32 cellular contexts compared by ENCODE assay signal in the genomic region with DNA sequence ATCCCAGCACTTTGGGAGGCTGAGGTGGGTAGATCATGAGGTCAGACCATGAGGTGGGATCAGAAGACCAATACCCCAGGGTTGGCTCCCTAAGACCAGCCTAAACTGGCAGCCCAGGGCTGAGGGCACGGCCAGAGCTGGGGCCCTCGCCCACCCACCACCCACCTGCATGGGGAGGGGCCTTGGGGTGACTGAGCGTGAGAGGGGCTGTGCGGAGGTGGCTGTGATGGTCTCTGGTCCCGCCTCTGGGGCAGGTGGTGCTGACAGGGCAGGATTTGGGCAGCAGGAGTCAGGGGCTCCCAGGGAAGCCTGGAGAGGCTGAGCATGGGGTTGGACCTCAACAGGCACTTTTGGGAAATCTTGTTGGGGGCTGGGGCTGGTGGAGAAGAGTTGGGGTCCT. TPM values are rescaled to one million over a fixed set of nuclear protein-coding genes. Genes with fewer than 3 reads are reported as not detected.
A peak's percentile ranks its signal among the peaks of the same experiment; 100 is the strongest.
DNase-seq lines count a peak whose midpoint lies in the region; ATAC-seq and TF ChIP-seq lines count a peak whose summit lies in the region.
"Had no signal": no experiment of that assay in that cellular context is flagged by ENCODE, and none has a peak within 500 bp of the region (broad histone marks: within the 10 kb centered on the region; RNA-seq: fewer than 3 reads in every experiment).

No MANE protein-coding gene starts in this region.

- CTCF ChIA-PET in CD4-positive, alpha-beta T cell (lab: Charles Lee), result no interaction called here

- H3K36me3 Mint-ChIP-seq in osteocyte (ENCODE audit: unreplicated experiment), result no peaks in the 10 kb centered on the region
- H3K36me3 Mint-ChIP-seq in CD4-positive, alpha-beta T cell (ENCODE audit: low read depth), result no peaks in the 10 kb centered on the region
- H3K36me3 Mint-ChIP-seq: activated CD4-positive, alpha-beta memory T cell treated with anti-CD3 and anti-CD28 coated beads for 36 hours; activated naive CD8-positive, alpha-beta T cell treated with anti-CD3 and anti-CD28 coated beads for 36 hours; neural progenitor cell had no signal

- ATAC-seq in CD4-positive, alpha-beta T cell (ENCODE audit: poor library complexity), result no peak
- ATAC-seq in HG02938 (IDR thresholded peaks at IDR 0.05; ENCODE audit: unreplicated experiment), result no peak
- ATAC-seq: GM23338, left lobe of liver, Panc1 had no signal

- H3K27ac ChIP-seq in coronary artery, result no peak overlapping the region
- no peak overlapping the region for H3K27ac ChIP-seq in CD4-positive, alpha-beta T cell (ENCODE audit: low read depth, low read length)
- H3K27ac ChIP-seq: colonic mucosa, neural progenitor cell, SJCRH30, WERI-Rb-1 had no signal

- no peaks in the 10 kb centered on the region for H3K9me3 ChIP-seq in CD4-positive, alpha-beta T cell (ENCODE audit: control insufficient read depth, low read length)
- H3K9me3 ChIP-seq: colonic mucosa, SJCRH30 had no signal

- intact Hi-C loops in CD4-positive, alpha-beta T cell (cut with DNase I, micrococcal nuclease), result no loop called here

- peaks cover 2% of the 10 kb centered on the region for H3K4me1 Mint-ChIP-seq in osteocyte (ENCODE audit: unreplicated experiment)
- no peaks in the 10 kb centered on the region for H3K4me1 Mint-ChIP-seq in CD4-positive, alpha-beta T cell (ENCODE audit: low read depth)
- H3K4me1 Mint-ChIP-seq: activated naive CD8-positive, alpha-beta T cell treated with anti-CD3 and anti-CD28 coated beads for 36 hours; GM23338; neural progenitor cell had no signal

- H3K4me3 ChIP-seq in coronary artery, result no peak overlapping the region
- H3K4me3 ChIP-seq: colonic mucosa, GM23338, neural progenitor cell, SJCRH30 had no signal

- TF ChIP-seq CTCF in coronary artery (IDR thresholded peaks at IDR 0.05), result no peak
- TF ChIP-seq CTCF in osteocyte (IDR thresholded peaks at IDR 0.05), result no peak
- TF ChIP-seq CTCF in CD4-positive, alpha-beta T cell (IDR thresholded peaks at IDR 0.05), result no peak

- peaks cover 13% of the 10 kb centered on the region for H3K27me3 Mint-ChIP-seq in osteocyte (ENCODE audit: unreplicated experiment)
- H3K27me3 Mint-ChIP-seq in CD4-positive, alpha-beta T cell, result no peaks in the 10 kb centered on the region
- H3K27me3 Mint-ChIP-seq: activated CD4-positive, alpha-beta memory T cell treated with anti-CD3 and anti-CD28 coated beads for 36 hours had no signal

- H3K9me3 Mint-ChIP-seq in osteocyte (ENCODE audit: unreplicated experiment), result no peaks in the 10 kb centered on the region
- no peaks in the 10 kb centered on the region for H3K9me3 Mint-ChIP-seq in CD4-positive, alpha-beta T cell
- H3K9me3 Mint-ChIP-seq: activated CD4-positive, alpha-beta memory T cell treated with anti-CD3 and anti-CD28 coated beads for 36 hours; activated naive CD8-positive, alpha-beta T cell treated with anti-CD3 and anti-CD28 coated beads for 36 hours; GM23338; HFFc6; neural progenitor cell had no signal

- H3K27ac Mint-ChIP-seq in osteocyte (ENCODE audit: unreplicated experiment), result no peak overlapping the region
- H3K27ac Mint-ChIP-seq in CD4-positive, alpha-beta T cell, result no peak overlapping the region
- H3K27ac Mint-ChIP-seq: activated CD4-positive, alpha-beta memory T cell treated with anti-CD3 and anti-CD28 coated beads for 36 hours; activated naive CD8-positive, alpha-beta T cell treated with anti-CD3 and anti-CD28 coated beads for 36 hours; GM23338; HFFc6; neural progenitor cell had no signal

- H3K4me3 Mint-ChIP-seq in osteocyte (ENCODE audit: unreplicated experiment), result no peak overlapping the region
- no peak overlapping the region for H3K4me3 Mint-ChIP-seq in CD4-positive, alpha-beta T cell
- H3K4me3 Mint-ChIP-seq: activated CD4-positive, alpha-beta memory T cell treated with anti-CD3 and anti-CD28 coated beads for 36 hours; activated naive CD8-positive, alpha-beta T cell treated with anti-CD3 and anti-CD28 coated beads for 36 hours; GM23338; HFFc6; neural progenitor cell had no signal

- H3K27me3 ChIP-seq in CD4-positive, alpha-beta T cell (ENCODE audit: control insufficient read depth, insufficient read depth, low read length), result no peaks in the 10 kb centered on the region
- H3K27me3 ChIP-seq: colonic mucosa, SJCRH30 had no signal

- POLR2A ChIA-PET in CD4-positive, alpha-beta T cell (lab: Charles Lee), result no interaction called here

- DNase-seq in activated CD4-positive, CD25-positive, alpha-beta regulatory T cell treated with anti-CD3 and anti-CD28 coated beads, Interleukin-2, amount 50 U/mL, for 72 hours, result peak; percentile 21
- no peak for DNase-seq in activated CD4-positive, CD25-positive, alpha-beta regulatory T cell (lab: John Stamatoyannopoulos, UW)
- peak; percentile 26 for DNase-seq in 8988T
- DNase-seq in coronary artery (ENCODE audit: low spot score), result peak; percentile 56
- DNase-seq in osteocyte (ENCODE audit: extremely low spot score, unreplicated experiment), result peak; percentile 78
- no peak for DNase-seq in CD4-positive, alpha-beta T cell
- no peak for DNase-seq in putamen (ENCODE audit: low spot score)
- DNase-seq: activated CD4-positive, alpha-beta memory T cell treated with anti-CD3 and anti-CD28 coated beads for 36 hours; activated CD8-positive, alpha-beta memory T cell treated with anti-CD3 and anti-CD28 coated beads, Interleukin-2, amount 50 U/mL, for 4 hours; activated naive CD8-positive, alpha-beta T cell treated with anti-CD3 and anti-CD28 coated beads for 36 hours; anterior cingulate cortex; Calu3; colonic mucosa; DND-41; effector CD8-positive, alpha-beta T cell; erythroblast; HFFc6; mesenchymal stem cell; NCI-H146; stimulated activated CD4-positive, alpha-beta T cell treated with anti-CD3 and anti-CD28 coated beads, Interleukin-15, amount 100 ng/mL, for 24 hours; stimulated activated CD4-positive, alpha-beta T cell treated with anti-CD3 and anti-CD28 coated beads, Interleukin-4, amount 100 ng/mL, for 4 hours; T1000; WERI-Rb-1 had no signal

RNA-seq across cellular contexts. Expression of a gene that starts 39.8 kb away (rescaled TPM):
- total RNA-seq in osteocyte, result not detected in 2 replicates
- not detected for total RNA-seq in CD4-positive, alpha-beta T cell
- total RNA-seq: A172; activated CD4-positive, alpha-beta memory T cell treated with anti-CD3 and anti-CD28 coated beads for 36 hours; activated naive CD8-positive, alpha-beta T cell treated with anti-CD3 and anti-CD28 coated beads for 36 hours; glomerular endothelial cell; GM23338; HFFc6; SJCRH30; ureter had no signal

RNA-seq across cellular contexts. Expression of a gene that starts 43.3 kb away (rescaled TPM):
- not detected in 2 replicates for total RNA-seq in osteocyte
- total RNA-seq in CD4-positive, alpha-beta T cell, result not detected
- total RNA-seq: A172; activated CD4-positive, alpha-beta memory T cell treated with anti-CD3 and anti-CD28 coated beads for 36 hours; activated naive CD8-positive, alpha-beta T cell treated with anti-CD3 and anti-CD28 coated beads for 36 hours; Calu3; glomerular endothelial cell; GM23338 had no signal

Comparison
In these comparisons a context has a peak if more than half of its experiments do, and no peak if none do; other contexts are left out.
1. DNase-seq: peak in activated CD4-positive, CD25-positive, alpha-beta regulatory T cell treated with anti-CD3 and anti-CD28 coated beads, Interleukin-2, amount 50 U/mL, for 72 hours (single experiment), 8988T (single experiment), coronary artery (single experiment) and osteocyte (single experiment); none in activated CD4-positive, CD25-positive, alpha-beta regulatory T cell (0 of 4), CD4-positive, alpha-beta T cell (0 of 10) and putamen (single experiment).